In the genomic region with DNA sequence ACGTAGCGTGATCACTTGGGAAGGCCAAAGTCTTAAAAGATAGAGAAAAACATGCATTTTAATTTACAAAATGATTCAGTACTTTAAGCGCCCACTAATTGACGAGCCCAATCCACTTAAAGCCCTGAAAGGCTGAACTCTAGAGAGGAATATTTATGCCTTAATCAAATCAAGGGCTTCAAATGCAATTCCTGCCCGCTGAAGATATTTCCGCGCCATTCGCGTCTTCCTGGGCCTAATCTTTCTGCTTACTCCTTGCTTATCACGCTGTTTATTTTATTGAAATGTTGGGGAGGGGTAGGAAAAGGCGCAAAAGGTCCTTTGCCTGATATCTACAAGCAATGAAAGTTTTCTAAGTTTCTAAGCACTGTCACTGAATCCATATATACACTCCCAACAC, we compare ENCODE assay signal across 1 cellular context.
A peak's percentile ranks its signal among the peaks of the same experiment; 100 is the strongest.
TF ChIP-seq lines count a peak whose summit lies in the region.

No MANE protein-coding gene starts in this region.

TF ChIP-seq in H1, 55 proteins besides CTCF, POLR2A, EP300 and RAD21:
- peak; percentile 20 for TF ChIP-seq SUZ12 (IDR thresholded peaks at IDR 0.05; ENCODE audit: low read length)
- TF ChIP-seq, protein P1, sequence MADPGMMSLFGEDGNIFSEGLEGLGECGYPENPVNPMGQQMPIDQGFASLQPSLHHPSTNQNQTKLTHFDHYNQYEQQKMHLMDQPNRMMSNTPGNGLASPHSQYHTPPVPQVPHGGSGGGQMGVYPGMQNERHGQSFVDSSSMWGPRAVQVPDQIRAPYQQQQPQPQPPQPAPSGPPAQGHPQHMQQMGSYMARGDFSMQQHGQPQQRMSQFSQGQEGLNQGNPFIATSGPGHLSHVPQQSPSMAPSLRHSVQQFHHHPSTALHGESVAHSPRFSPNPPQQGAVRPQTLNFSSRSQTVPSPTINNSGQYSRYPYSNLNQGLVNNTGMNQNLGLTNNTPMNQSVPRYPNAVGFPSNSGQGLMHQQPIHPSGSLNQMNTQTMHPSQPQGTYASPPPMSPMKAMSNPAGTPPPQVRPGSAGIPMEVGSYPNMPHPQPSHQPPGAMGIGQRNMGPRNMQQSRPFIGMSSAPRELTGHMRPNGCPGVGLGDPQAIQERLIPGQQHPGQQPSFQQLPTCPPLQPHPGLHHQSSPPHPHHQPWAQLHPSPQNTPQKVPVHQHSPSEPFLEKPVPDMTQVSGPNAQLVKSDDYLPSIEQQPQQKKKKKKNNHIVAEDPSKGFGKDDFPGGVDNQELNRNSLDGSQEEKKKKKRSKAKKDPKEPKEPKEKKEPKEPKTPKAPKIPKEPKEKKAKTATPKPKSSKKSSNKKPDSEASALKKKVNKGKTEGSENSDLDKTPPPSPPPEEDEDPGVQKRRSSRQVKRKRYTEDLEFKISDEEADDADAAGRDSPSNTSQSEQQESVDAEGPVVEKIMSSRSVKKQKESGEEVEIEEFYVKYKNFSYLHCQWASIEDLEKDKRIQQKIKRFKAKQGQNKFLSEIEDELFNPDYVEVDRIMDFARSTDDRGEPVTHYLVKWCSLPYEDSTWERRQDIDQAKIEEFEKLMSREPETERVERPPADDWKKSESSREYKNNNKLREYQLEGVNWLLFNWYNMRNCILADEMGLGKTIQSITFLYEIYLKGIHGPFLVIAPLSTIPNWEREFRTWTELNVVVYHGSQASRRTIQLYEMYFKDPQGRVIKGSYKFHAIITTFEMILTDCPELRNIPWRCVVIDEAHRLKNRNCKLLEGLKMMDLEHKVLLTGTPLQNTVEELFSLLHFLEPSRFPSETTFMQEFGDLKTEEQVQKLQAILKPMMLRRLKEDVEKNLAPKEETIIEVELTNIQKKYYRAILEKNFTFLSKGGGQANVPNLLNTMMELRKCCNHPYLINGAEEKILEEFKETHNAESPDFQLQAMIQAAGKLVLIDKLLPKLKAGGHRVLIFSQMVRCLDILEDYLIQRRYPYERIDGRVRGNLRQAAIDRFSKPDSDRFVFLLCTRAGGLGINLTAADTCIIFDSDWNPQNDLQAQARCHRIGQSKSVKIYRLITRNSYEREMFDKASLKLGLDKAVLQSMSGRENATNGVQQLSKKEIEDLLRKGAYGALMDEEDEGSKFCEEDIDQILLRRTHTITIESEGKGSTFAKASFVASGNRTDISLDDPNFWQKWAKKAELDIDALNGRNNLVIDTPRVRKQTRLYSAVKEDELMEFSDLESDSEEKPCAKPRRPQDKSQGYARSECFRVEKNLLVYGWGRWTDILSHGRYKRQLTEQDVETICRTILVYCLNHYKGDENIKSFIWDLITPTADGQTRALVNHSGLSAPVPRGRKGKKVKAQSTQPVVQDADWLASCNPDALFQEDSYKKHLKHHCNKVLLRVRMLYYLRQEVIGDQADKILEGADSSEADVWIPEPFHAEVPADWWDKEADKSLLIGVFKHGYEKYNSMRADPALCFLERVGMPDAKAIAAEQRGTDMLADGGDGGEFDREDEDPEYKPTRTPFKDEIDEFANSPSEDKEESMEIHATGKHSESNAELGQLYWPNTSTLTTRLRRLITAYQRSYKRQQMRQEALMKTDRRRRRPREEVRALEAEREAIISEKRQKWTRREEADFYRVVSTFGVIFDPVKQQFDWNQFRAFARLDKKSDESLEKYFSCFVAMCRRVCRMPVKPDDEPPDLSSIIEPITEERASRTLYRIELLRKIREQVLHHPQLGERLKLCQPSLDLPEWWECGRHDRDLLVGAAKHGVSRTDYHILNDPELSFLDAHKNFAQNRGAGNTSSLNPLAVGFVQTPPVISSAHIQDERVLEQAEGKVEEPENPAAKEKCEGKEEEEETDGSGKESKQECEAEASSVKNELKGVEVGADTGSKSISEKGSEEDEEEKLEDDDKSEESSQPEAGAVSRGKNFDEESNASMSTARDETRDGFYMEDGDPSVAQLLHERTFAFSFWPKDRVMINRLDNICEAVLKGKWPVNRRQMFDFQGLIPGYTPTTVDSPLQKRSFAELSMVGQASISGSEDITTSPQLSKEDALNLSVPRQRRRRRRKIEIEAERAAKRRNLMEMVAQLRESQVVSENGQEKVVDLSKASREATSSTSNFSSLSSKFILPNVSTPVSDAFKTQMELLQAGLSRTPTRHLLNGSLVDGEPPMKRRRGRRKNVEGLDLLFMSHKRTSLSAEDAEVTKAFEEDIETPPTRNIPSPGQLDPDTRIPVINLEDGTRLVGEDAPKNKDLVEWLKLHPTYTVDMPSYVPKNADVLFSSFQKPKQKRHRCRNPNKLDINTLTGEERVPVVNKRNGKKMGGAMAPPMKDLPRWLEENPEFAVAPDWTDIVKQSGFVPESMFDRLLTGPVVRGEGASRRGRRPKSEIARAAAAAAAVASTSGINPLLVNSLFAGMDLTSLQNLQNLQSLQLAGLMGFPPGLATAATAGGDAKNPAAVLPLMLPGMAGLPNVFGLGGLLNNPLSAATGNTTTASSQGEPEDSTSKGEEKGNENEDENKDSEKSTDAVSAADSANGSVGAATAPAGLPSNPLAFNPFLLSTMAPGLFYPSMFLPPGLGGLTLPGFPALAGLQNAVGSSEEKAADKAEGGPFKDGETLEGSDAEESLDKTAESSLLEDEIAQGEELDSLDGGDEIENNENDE (IDR thresholded peaks at IDR 0.05; ENCODE audit: insufficient replicate concordance, low read length), result no peak
- TF ChIP-seq, protein P2, sequence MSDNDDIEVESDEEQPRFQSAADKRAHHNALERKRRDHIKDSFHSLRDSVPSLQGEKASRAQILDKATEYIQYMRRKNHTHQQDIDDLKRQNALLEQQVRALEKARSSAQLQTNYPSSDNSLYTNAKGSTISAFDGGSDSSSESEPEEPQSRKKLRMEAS (IDR thresholded peaks at IDR 0.05), result no peak
